17 cellular contexts compared by ENCODE assay signal in genomic region chr1:14947421-14947820, GRCh38.
A peak's percentile ranks its signal among the peaks of the same experiment; 100 is the strongest.
DNase-seq lines count a peak whose midpoint lies in the region; ATAC-seq and TF ChIP-seq lines count a peak whose summit lies in the region.
"Had no signal": no experiment of that assay in that cellular context is flagged by ENCODE, and none has a peak within 500 bp of the region (broad histone marks: within the 10 kb centered on the region; RNA-seq: fewer than 3 reads in every experiment).

No MANE protein-coding gene starts in this region.

- H3K9me3 ChIP-seq in SK-N-SH (no peaks in the 10 kb centered on the region), esophagus muscularis mucosa (no peaks in the 10 kb centered on the region), aorta (ENCODE audit: control insufficient read depth, low read length) (no peaks in the 10 kb centered on the region)
- H3K9me3 ChIP-seq: sigmoid colon had no signal

- no peaks in the 10 kb centered on the region for H3K9me2 ChIP-seq in SK-N-SH

- peak overlapping the region; percentile 97 for H3K27ac Mint-ChIP-seq in nephron progenitor cell
- no peak overlapping the region for H3K27ac Mint-ChIP-seq in stimulated activated effector memory CD8-positive, alpha-beta T cell treated with anti-CD3 and anti-CD28 coated beads, Interleukin-12 subunit alpha, Interleukin-12 subunit beta, amount 100 ng/mL, for 72 hours
- H3K27ac Mint-ChIP-seq: CD8-positive, alpha-beta memory T cell; WTC11 had no signal

- TF ChIP-seq EP300 in SK-N-SH (IDR thresholded peaks at IDR 0.05; ENCODE audit: borderline replicate concordance in 1 of 2, low read depth in 1 of 2, low read length in 1 of 2) (no peak), esophagus muscularis mucosa (IDR thresholded peaks at IDR 0.05) (no peak)

- H3K9ac ChIP-seq in SK-N-SH, result peak overlapping the region; percentile 79; the same call in 1 of the 2 replicates

- H4K20me1 ChIP-seq in SK-N-SH (ENCODE audit: insufficient read depth), result no peaks in the 10 kb centered on the region

- peaks cover 79% of the 10 kb centered on the region for H3K79me2 ChIP-seq in SK-N-SH (ENCODE audit: insufficient read depth)

- H3F3A ChIP-seq in SK-N-SH (replicated peaks; ENCODE audit: insufficient read depth), result peaks cover 39% of the 10 kb centered on the region

- 0 out of 2 replicates have a peak overlapping the region, but pooled peaks have one; percentile 52 for H2AFZ ChIP-seq in SK-N-SH (ENCODE audit: low read depth)

- intact Hi-C loops in esophagus muscularis mucosa (cut with DNase I), result no loop called here
- intact Hi-C loops in aorta (cut with DNase I), result no loop called here

- TF ChIP-seq POLR2A in esophagus muscularis mucosa (IDR thresholded peaks at IDR 0.05; ENCODE audit: low read depth), result no peak

- peaks cover 4% of the 10 kb centered on the region for H3K9me3 Mint-ChIP-seq in nephron progenitor cell
- no peaks in the 10 kb centered on the region for H3K9me3 Mint-ChIP-seq in stimulated activated effector memory CD8-positive, alpha-beta T cell treated with anti-CD3 and anti-CD28 coated beads, Interleukin-12 subunit alpha, Interleukin-12 subunit beta, amount 100 ng/mL, for 72 hours
- H3K9me3 Mint-ChIP-seq: CD8-positive, alpha-beta memory T cell had no signal

- H3K36me3 ChIP-seq in SK-N-SH (replicated peaks in 1 of 2; ENCODE audit: control insufficient read depth in 1 of 2, insufficient read depth in 2 of 2, low read length in 1 of 2) (no peaks in the 10 kb centered on the region), esophagus muscularis mucosa (no peaks in the 10 kb centered on the region), aorta (ENCODE audit: control insufficient read depth in 1 of 2, insufficient read depth in 2 of 2, low read length in 1 of 2) (no peaks in the 10 kb centered on the region)
- H3K36me3 ChIP-seq: sigmoid colon had no signal

- H3K36me3 Mint-ChIP-seq in nephron progenitor cell (ENCODE audit: low read depth), result peaks cover 5% of the 10 kb centered on the region
- no peaks in the 10 kb centered on the region for H3K36me3 Mint-ChIP-seq in stimulated activated effector memory CD8-positive, alpha-beta T cell treated with anti-CD3 and anti-CD28 coated beads, Interleukin-12 subunit alpha, Interleukin-12 subunit beta, amount 100 ng/mL, for 72 hours
- H3K36me3 Mint-ChIP-seq: CD8-positive, alpha-beta memory T cell; WTC11 had no signal

- H3K27me3 ChIP-seq in SK-N-SH (ENCODE audit: insufficient read depth) (no peaks in the 10 kb centered on the region), esophagus muscularis mucosa (no peaks in the 10 kb centered on the region), aorta (ENCODE audit: control insufficient read depth in 1 of 2, insufficient read depth in 2 of 2, low read length in 1 of 2) (no peaks in the 10 kb centered on the region)
- H3K27me3 ChIP-seq: sigmoid colon had no signal

- no peak overlapping the region for H3K4me3 Mint-ChIP-seq in nephron progenitor cell
- no peak overlapping the region for H3K4me3 Mint-ChIP-seq in stimulated activated effector memory CD8-positive, alpha-beta T cell treated with anti-CD3 and anti-CD28 coated beads, Interleukin-12 subunit alpha, Interleukin-12 subunit beta, amount 100 ng/mL, for 72 hours
- H3K4me3 Mint-ChIP-seq: CD8-positive, alpha-beta memory T cell; WTC11 had no signal

- ATAC-seq in SK-N-SH treated with all-trans-retinoic acid at 6 μM for 48 hours, result no peak
- no peak for ATAC-seq in aorta (ENCODE audit: low FRiP score)
- no peak for ATAC-seq in stimulated activated effector memory CD8-positive, alpha-beta T cell treated with anti-CD3 and anti-CD28 coated beads, Interleukin-12 subunit alpha, Interleukin-12 subunit beta, amount 100 ng/mL, for 72 hours
- ATAC-seq in GM18861 (IDR thresholded peaks at IDR 0.05; ENCODE audit: unreplicated experiment), result no peak
- ATAC-seq: WTC11 had no signal

- no peaks in the 10 kb centered on the region for H3K27me3 Mint-ChIP-seq in nephron progenitor cell (ENCODE audit: low read depth, poor library complexity)

- POLR2A ChIA-PET in SK-N-SH (lab: Yijun Ruan, JAX), result no interaction called here

- H3K4me1 Mint-ChIP-seq in nephron progenitor cell, result peaks cover 74% of the 10 kb centered on the region
- no peaks in the 10 kb centered on the region for H3K4me1 Mint-ChIP-seq in stimulated activated effector memory CD8-positive, alpha-beta T cell treated with anti-CD3 and anti-CD28 coated beads, Interleukin-12 subunit alpha, Interleukin-12 subunit beta, amount 100 ng/mL, for 72 hours
- H3K4me1 Mint-ChIP-seq: CD8-positive, alpha-beta memory T cell had no signal

- CTCF ChIA-PET in SK-N-SH (lab: Yijun Ruan, JAX), result interaction anchor here (0.8 to 2.7 kb wide), 4 partner anchors 21 to 143 kb away, joined by 3 to 12 read pairs (median 4); no protein-coding TSS in a partner anchor

- peaks cover 40 to 44% of the 10 kb centered on the region in 2 experiments for H3K4me1 ChIP-seq in SK-N-SH (ENCODE audit: control insufficient read depth in 1 of 2, insufficient read depth in 2 of 2, low read depth in 1 of 2, low read length in 1 of 2)
- peaks cover 44 to 57% (median 54%) of the 10 kb centered on the region in 4 donors for H3K4me1 ChIP-seq in esophagus muscularis mucosa
- peaks cover 0 to 2% of the 10 kb centered on the region in 2 donors for H3K4me1 ChIP-seq in aorta (ENCODE audit: control insufficient read depth in 1 of 2, insufficient read depth in 2 of 2, low read length in 2 of 2)

- H3K4me3 ChIP-seq in SK-N-SH (ENCODE audit: low read depth in 2 of 2, low read length in 1 of 2), result peak overlapping the region; percentile 46 to 56; a peak in 3 of 4 replicates
- peak overlapping the region in 2 of 4 donors; percentile 1 to 41 for H3K4me3 ChIP-seq in esophagus muscularis mucosa
- no peak overlapping the region for H3K4me3 ChIP-seq in aorta (ENCODE audit: low read length in 2 of 2)
- H3K4me3 ChIP-seq: sigmoid colon had no signal

- no peak for TF ChIP-seq CTCF in SK-N-SH (IDR thresholded peaks at IDR 0.05)
- no peak for TF ChIP-seq CTCF in esophagus muscularis mucosa (IDR thresholded peaks at IDR 0.05)
- no peak for TF ChIP-seq CTCF in nephron progenitor cell (IDR thresholded peaks at IDR 0.05)

- peak overlapping the region; percentile 96 for H3K27ac ChIP-seq in SK-N-SH (ENCODE audit: low read depth in 2 of 2, low read length in 1 of 2)
- peak overlapping the region in 3 of 4 donors; percentile 85 to 88 (median 86) for H3K27ac ChIP-seq in esophagus muscularis mucosa (replicated peaks in 1 of 4)
- peak overlapping the region; percentile 6 to 94 for H3K27ac ChIP-seq in aorta (ENCODE audit: low read depth in 1 of 2, low read length in 2 of 2)
- H3K27ac ChIP-seq: HL-60 had no signal

- H3K4me2 ChIP-seq in SK-N-SH, result peak overlapping the region; percentile 85

- DNase-seq in SK-N-SH, result no peak
- DNase-seq in esophagus muscularis mucosa (ENCODE audit: extremely low spot score), result no peak
- no peak for DNase-seq in nephron progenitor cell
- no peak for DNase-seq in aorta
- DNase-seq in stimulated activated effector memory CD8-positive, alpha-beta T cell treated with anti-CD3 and anti-CD28 coated beads, Interleukin-12 subunit alpha, Interleukin-12 subunit beta, amount 100 ng/mL, for 72 hours (ENCODE audit: low spot score in 2 of 2), result no peak
- no peak for DNase-seq in GM19240 (ENCODE audit: insufficient read length, low spot score)
- DNase-seq: CD8-positive, alpha-beta memory T cell; foreskin melanocyte; NCI-H1694 treated with DMSO at 0.1 percent for 48 hours; NCI-H524; sigmoid colon; stimulated activated naive CD4-positive, alpha-beta T cell treated with Interleukin-2 at 50 U/mL for 16 hours; SW 1271 had no signal

- WGBS in SK-N-SH (ENCODE audit: low lambda C conversion rate), result 100% methylated on average over 2 of the region's 3 CpGs
- WGBS in esophagus muscularis mucosa, result 95% methylated on average over 3 of the region's 3 CpGs
- WGBS in aorta, 2 donors, result 22 to 32% methylated on average over 3 of the region's 3 CpGs

- TF ChIP-seq RAD21 in SK-N-SH (IDR thresholded peaks at IDR 0.05; ENCODE audit: low read length), result no peak

TF ChIP-seq in SK-N-SH, 30 proteins besides CTCF, POLR2A, EP300 and RAD21 (continues in another document):
- TF ChIP-seq NFIC (IDR thresholded peaks at IDR 0.05; ENCODE audit: borderline replicate concordance) (no peak), MEF2A (IDR thresholded peaks at IDR 0.05; ENCODE audit: borderline replicate concordance, low read depth) (no peak), ELF1 (IDR thresholded peaks at IDR 0.05) (no peak), GABPA (IDR thresholded peaks at IDR 0.05; ENCODE audit: low read depth) (no peak)

TF ChIP-seq in SK-N-SH treated with all-trans-retinoic acid at 6 μM for 48 hours, 23 proteins besides CTCF, POLR2A, EP300 and RAD21:
- TF ChIP-seq TOX (CRISPR knock-in tag; IDR thresholded peaks at IDR 0.05; ENCODE audit: borderline replicate concordance), result no peak
- no peak for TF ChIP-seq ZFP3 (CRISPR knock-in tag; IDR thresholded peaks at IDR 0.05)
- no peak for TF ChIP-seq PATZ1 (CRISPR knock-in tag; IDR thresholded peaks at IDR 0.05; ENCODE audit: borderline replicate concordance)
- TF ChIP-seq ZNF70 (CRISPR knock-in tag; IDR thresholded peaks at IDR 0.05), result no peak
- no peak for TF ChIP-seq TCF4 (CRISPR knock-in tag; IDR thresholded peaks at IDR 0.05; ENCODE audit: borderline replicate concordance)
- no peak for TF ChIP-seq ZNF8 (CRISPR knock-in tag; IDR thresholded peaks at IDR 0.05)

Comparison
In these comparisons a context has a peak if more than half of its experiments do, and no peak if none do; other contexts are left out.
1. H3K4me3 ChIP-seq: peak in SK-N-SH (2 of 2); none in aorta (0 of 2).
2. Peak in every context shown above with its lines, with median percentiles within 50 percentile points of each other: H3K27ac ChIP-seq.